In the genomic region with DNA sequence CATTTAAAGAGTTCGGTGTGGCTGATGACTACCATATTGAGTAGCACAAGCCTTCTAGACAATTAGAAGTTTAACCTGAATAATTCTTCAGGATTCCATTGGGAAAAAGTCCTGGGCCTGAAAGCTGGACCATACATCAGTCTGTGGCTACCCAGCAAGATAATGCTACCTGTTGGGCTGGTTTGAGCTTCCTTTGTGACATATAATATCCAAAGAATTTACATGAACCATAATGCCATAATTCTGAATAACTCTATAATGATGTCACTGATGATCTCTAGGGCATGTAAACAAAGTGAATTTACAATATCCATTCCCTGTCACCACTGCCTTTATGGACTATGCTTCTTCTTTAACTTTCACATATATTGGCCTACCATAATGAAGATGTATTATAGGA, we compare ENCODE assay signal across 30 cellular contexts. TPM values are rescaled to one million over a fixed set of nuclear protein-coding genes. Genes with fewer than 3 reads are reported as not detected.
"Had no signal": no experiment of that assay in that cellular context is flagged by ENCODE, and none has a peak within 500 bp of the region (broad histone marks: within the 10 kb centered on the region; RNA-seq: fewer than 3 reads in every experiment).

No MANE protein-coding gene starts in this region.

- DNase-seq: activated B cell treated with CpG ODN at 0.5 μM for 24 hours; activated CD4-positive, alpha-beta memory T cell treated with anti-CD3 and anti-CD28 coated beads for 36 hours; activated CD4-positive, alpha-beta T cell treated with anti-CD3 and anti-CD28 coated beads for 4 hours; activated CD4-positive, alpha-beta T cell treated with anti-CD3 and anti-CD28 coated beads, Interleukin-2, amount 50 U/mL, for 1 hour; activated CD4-positive, CD25-positive, alpha-beta regulatory T cell treated with anti-CD3 and anti-CD28 coated beads, Interleukin-2, amount 50 U/mL, for 72 hours; activated CD8-positive, alpha-beta memory T cell treated with anti-CD3 and anti-CD28 coated beads, Interleukin-2, amount 50 U/mL, for 4 hours; activated gamma-delta T cell treated with Interleukin-2 at 50 U/mL for 16 hours; activated naive CD4-positive, alpha-beta T cell treated with anti-CD3 and anti-CD28 coated beads for 36 hours; activated T-cell treated with anti-CD3 and anti-CD28 coated beads for 4 hours; activated T-cell treated with anti-CD3 and anti-CD28 coated beads, Interleukin-2, amount 50 U/mL, for 4 hours; adrenal gland; central memory CD4-positive, alpha-beta T cell; Kasumi-1; MG63; MV-4-11; NCI-H1092; NCI-H1436 treated with DMSO at 0.1 percent for 48 hours; NCI-H1694 treated with DMSO at 0.1 percent for 48 hours; NCI-H2029; NCI-H345; NCI-H524 treated with DMSO at 0.1 percent for 48 hours; NCI-H748 treated with DMSO at 0.1 percent for 48 hours; NK-92 treated with Interleukin-12 subunit alpha and Interleukin-12 subunit beta, amount 100 ng/mL, for 24 hours; Right ventricle myocardium superior; SW 1271; T-helper 1 cell; T-helper 2 cell; T-helper 9 cell had no signal

- ATAC-seq: activated naive CD4-positive, alpha-beta T cell treated with anti-CD3 and anti-CD28 coated beads, Interleukin-2, amount 50 U/mL, for 72 hours; activated T-cell treated with anti-CD3 and anti-CD28 coated beads, Interleukin-2, amount 50 U/mL, for 4 hours had no signal

- H3K4me3 ChIP-seq: adrenal gland, MG63 had no signal

- H3K36me3 ChIP-seq: adrenal gland had no signal

- H3K9me3 ChIP-seq: adrenal gland had no signal

- H3K27me3 ChIP-seq: adrenal gland, MG63 had no signal

RNA-seq across cellular contexts. Expression of a gene that starts 53.1 kb away (rescaled TPM):
- total RNA-seq: activated B cell treated with CpG ODN at 0.5 μM for 24 hours; activated CD4-positive, alpha-beta memory T cell treated with anti-CD3 and anti-CD28 coated beads for 36 hours; activated naive CD4-positive, alpha-beta T cell treated with anti-CD3 and anti-CD28 coated beads for 36 hours; activated T-helper 1 cell treated with anti-CD3 and anti-CD28 coated beads, Interleukin-12 subunit alpha, Interleukin-12 subunit beta, Interleukin-2, Interleukin-4 antibody, amounts not matched to agents 30 ng/mL and 10 ng/mL and 1 ng/mL, durations not matched to agents 14 hours and 24 hours and 36 hours; adrenal gland; Right ventricle myocardium superior had no signal
